In the genomic region with DNA sequence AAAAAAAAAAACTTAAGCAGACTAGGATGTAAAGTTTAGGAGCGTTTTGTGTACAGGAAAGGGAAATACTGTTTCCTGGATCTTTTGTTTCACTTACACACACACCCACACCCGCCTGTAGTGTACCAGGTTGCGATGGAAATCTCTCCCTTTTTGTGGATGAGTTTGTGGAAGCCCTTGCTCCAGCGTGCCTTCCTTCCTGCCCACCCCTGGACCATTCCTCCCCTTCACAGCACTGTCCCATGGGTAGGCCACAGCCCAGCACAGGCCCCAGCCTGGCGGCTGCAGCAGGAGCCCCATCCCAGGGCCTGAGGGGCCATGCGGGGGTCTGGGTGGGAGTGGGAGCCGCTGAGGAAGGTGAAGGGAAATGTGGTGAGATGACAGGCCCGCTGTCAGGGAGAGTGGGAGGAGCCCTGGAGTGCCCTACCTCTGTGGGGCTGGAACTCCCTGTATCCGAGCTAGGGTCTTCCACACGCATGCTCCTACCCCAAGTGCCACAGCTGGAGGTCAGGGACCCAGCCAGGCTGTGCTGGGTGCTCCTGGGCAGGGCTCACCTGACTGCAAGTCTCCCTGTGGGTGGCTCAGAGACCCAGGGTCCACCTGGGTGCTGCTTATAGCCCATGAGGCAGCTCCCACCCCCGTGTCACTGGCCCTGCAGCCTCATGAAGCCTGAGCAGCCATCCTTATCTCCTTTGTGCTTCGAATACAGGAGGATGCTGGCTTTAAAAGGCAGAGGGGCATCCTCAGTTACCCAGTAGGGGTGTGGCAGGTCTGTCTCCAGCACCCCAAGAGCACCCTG, we compare ENCODE assay signal across 9 cellular contexts. TPM values are rescaled to one million over a fixed set of nuclear protein-coding genes. Genes with fewer than 3 reads are reported as not detected.
A peak's percentile ranks its signal among the peaks of the same experiment; 100 is the strongest.
DNase-seq lines count a peak whose midpoint lies in the region; ATAC-seq, FAIRE-seq and TF ChIP-seq lines count a peak whose summit lies in the region.
"Not testable (repeated sequence)": the region's sequence is repeated elsewhere in the genome, so short reads cannot be mapped to it uniquely, and the experiment has no call there.
"Had no signal": no experiment of that assay in that cellular context is flagged by ENCODE, and none has a peak within 500 bp of the region (broad histone marks: within the 10 kb centered on the region; RNA-seq: fewer than 3 reads in every experiment).

No MANE protein-coding gene starts in this region.

- H2AK5ac ChIP-seq in trophoblast cell (ENCODE audit: low read length) = not testable (repeated sequence)

- FAIRE-seq in bronchial epithelial cell (lab: Jason Lieb, UNC) = peak; percentile 58

- H4K8ac ChIP-seq in trophoblast cell (ENCODE audit: low read depth, low read length) = peak overlapping the region; percentile 41

- H3K4me2 ChIP-seq in trophoblast cell (ENCODE audit: low read length) = not testable (repeated sequence)

- POLR2A ChIA-PET in HEK293 (lab: Yijun Ruan, JAX) = not testable (repeated sequence)

- H4K91ac ChIP-seq in trophoblast cell (ENCODE audit: low read depth, low read length) = peak overlapping the region; percentile 60

- H3K9ac ChIP-seq in trophoblast cell (ENCODE audit: low read length) = not testable (repeated sequence)

- not testable (repeated sequence) for H3K4me3 ChIP-seq in HEK293 (ENCODE audit: low read depth, low read length); SJSA1; bronchial epithelial cell (ENCODE audit: low read depth, low read length); gastroesophageal sphincter; lung; trophoblast cell (ENCODE audit: low read depth, low read length); suprapubic skin

- not testable (repeated sequence) for H3K23ac ChIP-seq in trophoblast cell (ENCODE audit: low read length)

- H3K14ac ChIP-seq in trophoblast cell (ENCODE audit: low read length) = peak overlapping the region; percentile 40

- not testable (repeated sequence) for H3K27me3 ChIP-seq in SJSA1 (replicated peaks); bronchial epithelial cell (ENCODE audit: control insufficient read depth, insufficient read depth, low read length); gastroesophageal sphincter; lung (ENCODE audit: control insufficient read depth, insufficient read depth); trophoblast cell (ENCODE audit: insufficient read depth, low read length); suprapubic skin

- H4K12ac ChIP-seq in trophoblast cell (ENCODE audit: low read depth, low read length) = not testable (repeated sequence)

- ATAC-seq in gastroesophageal sphincter; lung (ENCODE audit: insufficient read depth, low FRiP score): not testable (repeated sequence)

- H3K36me3 ChIP-seq in HEK293 (ENCODE audit: control insufficient read depth in 2 of 2, insufficient read depth in 1 of 2, low read length in 2 of 2); SJSA1; bronchial epithelial cell (ENCODE audit: control insufficient read depth, insufficient read depth, low read length); gastroesophageal sphincter; lung (ENCODE audit: control insufficient read depth in 2 of 2, insufficient read depth in 2 of 2, low read length in 2 of 2); trophoblast cell (ENCODE audit: control insufficient read depth in 1 of 2, insufficient read depth in 2 of 2, low read length in 2 of 2); suprapubic skin: not testable (repeated sequence)

- H2BK12ac ChIP-seq in trophoblast cell (ENCODE audit: low read length) = peak overlapping the region; percentile 42

- 63 to 69% methylated on average over 2 to 3 of the region's 12 CpGs for WGBS in gastroesophageal sphincter (ENCODE audit: low coverage in 1 of 2), 2 donors
- 60 to 61% methylated on average over 11 to 12 of the region's 12 CpGs for WGBS in lung, 2 donors
- WGBS in trophoblast cell (ENCODE audit: extremely low coverage, insufficient coverage, insufficient read length) = no CpG with 5 or more reads among the region's 12 CpGs
- 76% methylated on average over 12 of the region's 12 CpGs for WGBS in suprapubic skin

- H3K18ac ChIP-seq in trophoblast cell (ENCODE audit: low read length) = peak overlapping the region; percentile 23

- TF ChIP-seq EP300 in gastroesophageal sphincter (IDR thresholded peaks at IDR 0.05); suprapubic skin (IDR thresholded peaks at IDR 0.05): not testable (repeated sequence)

- H3K9me3 ChIP-seq in HEK293 (ENCODE audit: control insufficient read depth, insufficient read depth, low read depth, low read length); SJSA1 (replicated peaks); gastroesophageal sphincter; lung (ENCODE audit: control insufficient read depth in 2 of 2, insufficient read depth in 1 of 2, low read length in 1 of 2); trophoblast cell (ENCODE audit: insufficient read depth, low read depth, low read length); suprapubic skin: not testable (repeated sequence)

- not testable (repeated sequence) for H3K79me2 ChIP-seq in trophoblast cell (ENCODE audit: control insufficient read depth, insufficient read depth, low read length, poor library complexity)

- DNase-seq in SJSA1 (ENCODE audit: low read depth in 1 of 2, low spot score in 2 of 2); bronchial epithelial cell (ENCODE audit: low read depth); trophoblast cell; suprapubic skin (ENCODE audit: low spot score in 2 of 2): not testable (repeated sequence)
- peak; percentile 23 for DNase-seq in lung (ENCODE audit: low spot score)

- peaks cover 15% of the 10 kb centered on the region for H3K4me1 ChIP-seq in HEK293 (ENCODE audit: control insufficient read depth, insufficient read depth, low read length)
- peaks cover 47% of the 10 kb centered on the region for H3K4me1 ChIP-seq in SJSA1 (replicated peaks)
- peaks cover 0 to 19% (median 11%) of the 10 kb centered on the region in 3 donors for H3K4me1 ChIP-seq in gastroesophageal sphincter
- peaks cover 2 to 53% of the 10 kb centered on the region in 2 donors for H3K4me1 ChIP-seq in lung (ENCODE audit: control insufficient read depth in 2 of 2, insufficient read depth in 2 of 2, low read length in 2 of 2)
- peaks cover 6 to 10% of the 10 kb centered on the region in 2 experiments for H3K4me1 ChIP-seq in trophoblast cell (ENCODE audit: control insufficient read depth in 1 of 2, insufficient read depth in 2 of 2, low read length in 2 of 2)
- peaks cover 53% of the 10 kb centered on the region for H3K4me1 ChIP-seq in suprapubic skin

- not testable (repeated sequence) for H3K4ac ChIP-seq in trophoblast cell (ENCODE audit: low read depth, low read length)

- TF ChIP-seq POLR2A in gastroesophageal sphincter (IDR thresholded peaks at IDR 0.05); suprapubic skin (IDR thresholded peaks at IDR 0.05): not testable (repeated sequence)

- not testable (repeated sequence) for TF ChIP-seq CTCF in HEK293 (tag by site-specific recombination; IDR thresholded peaks at IDR 0.05); bronchial epithelial cell (IDR thresholded peaks at IDR 0.05; ENCODE audit: insufficient read depth, low read length, severe bottlenecking); gastroesophageal sphincter (IDR thresholded peaks at IDR 0.05); lung (IDR thresholded peaks at IDR 0.05; ENCODE audit: control extremely low read depth, extremely low read depth); suprapubic skin (IDR thresholded peaks at IDR 0.05)

- CTCF ChIA-PET in HEK293 (lab: Yijun Ruan, JAX) = not testable (repeated sequence)

- peak overlapping the region; percentile 41; the same call in 1 of the 2 replicates for H3K27ac ChIP-seq in HEK293 (ENCODE audit: extremely low read depth, low read depth, low read length)
- H3K27ac ChIP-seq in SJSA1 = peak overlapping the region; percentile 98
- peak overlapping the region in 3 of 4 donors; percentile 68 to 83 (median 71) for H3K27ac ChIP-seq in gastroesophageal sphincter
- H3K27ac ChIP-seq in lung (ENCODE audit: low read depth in 1 of 2, low read length in 1 of 2) = peak overlapping the region; percentile 86 to 91
- peak overlapping the region; percentile 9 for H3K27ac ChIP-seq in trophoblast cell (ENCODE audit: low read depth, low read length)
- H3K27ac ChIP-seq in suprapubic skin = peak overlapping the region; percentile 87

- peak overlapping the region; percentile 51 for H2BK120ac ChIP-seq in trophoblast cell (ENCODE audit: insufficient read depth, low read length, poor library complexity)

- peak overlapping the region; percentile 47 for H2BK5ac ChIP-seq in trophoblast cell (ENCODE audit: low read depth, low read length, poor library complexity)

- peaks cover 10% of the 10 kb centered on the region for H3K79me1 ChIP-seq in trophoblast cell (ENCODE audit: low read length)

- not testable (repeated sequence) for H2AFZ ChIP-seq in trophoblast cell (ENCODE audit: insufficient read depth, low read length, poor library complexity)

RNA-seq across cellular contexts. Expression of a gene that starts 14.9 kb away (rescaled TPM):
- not detected in 2 replicates for total RNA-seq in SJSA1 (2014; rRNA removed; shearing (Covaris generic))
- 33.7 and 87.8 TPM in 2 replicates for total RNA-seq in bronchial epithelial cell
- 10 to 100 TPM in 3 of 4 donors, 1 to 10 TPM in 1; 2.5 to 28.3 (median 14.8) TPM for total RNA-seq in gastroesophageal sphincter
- total RNA-seq in lung = 100 to 1,000 TPM; 121 to 123 TPM
- polyA plus RNA-seq in lung = 10 to 100 TPM; 41.5 to 97.7 TPM
- polyA plus RNA-seq in trophoblast cell (2013) = 0.07 and 0.24 TPM in 2 replicates
- 10 to 100 TPM; 20.8 to 49.2 (median 41.6) TPM for total RNA-seq in suprapubic skin
- total RNA-seq: LHCN-M2 had no signal
- polyA plus RNA-seq: immature natural killer cell had no signal

Comparison
In these comparisons a context has a peak if more than half of its experiments do, and no peak if none do; other contexts are left out.
1. H3K27ac ChIP-seq: peak in every context shown above with its lines; median percentile 98 in SJSA1; 88 in lung; 87 in suprapubic skin; 71 in gastroesophageal sphincter; 41 in HEK293; 9 in trophoblast cell.